8 cellular contexts compared by ENCODE assay signal in the genomic region with DNA sequence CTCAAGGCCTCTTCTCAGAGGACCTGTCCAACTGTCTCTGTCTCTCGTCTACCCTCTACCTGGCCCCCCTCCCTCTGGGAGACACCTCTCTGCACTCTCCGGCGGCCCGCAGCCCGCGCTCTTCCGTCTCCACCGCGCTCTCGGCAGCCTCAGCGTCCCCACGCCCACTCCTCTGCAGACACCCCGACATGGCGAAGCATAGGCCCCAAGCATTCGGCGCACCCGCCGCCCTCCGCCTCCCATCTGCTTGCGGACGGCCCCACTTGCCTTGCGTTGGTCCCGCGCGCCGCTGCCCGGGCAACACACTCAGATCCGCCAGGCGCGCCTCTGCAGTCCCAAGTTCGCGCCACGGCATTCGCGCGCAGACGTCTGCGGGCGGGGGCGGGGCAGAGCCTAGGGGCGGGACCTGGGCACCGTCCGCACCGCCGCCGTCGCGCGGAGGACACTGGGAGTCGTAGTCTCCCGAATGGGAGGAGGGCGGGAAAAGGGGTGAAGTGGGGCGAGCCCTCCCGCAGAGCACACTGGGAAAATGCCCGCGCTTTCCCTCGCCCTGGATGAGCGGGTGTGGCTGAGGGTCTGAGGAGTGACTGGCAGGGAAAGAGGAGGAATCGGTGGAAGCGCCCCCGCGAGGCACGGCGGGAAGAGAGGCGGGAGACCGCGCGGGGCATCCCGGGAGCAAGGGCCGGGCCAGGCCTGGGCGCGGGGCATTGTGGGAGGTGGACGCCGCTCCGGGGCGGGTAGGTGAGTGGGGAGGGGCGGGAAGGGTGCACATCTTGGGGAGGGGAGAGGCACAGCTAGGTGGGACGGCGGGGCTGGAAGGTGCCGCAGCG. TPM values are rescaled to one million over a fixed set of nuclear protein-coding genes. Genes with fewer than 3 reads are reported as not detected.
DNase-seq lines count a peak whose midpoint lies in the region; ATAC-seq and TF ChIP-seq lines count a peak whose summit lies in the region.

LIG1 (minus strand) TSS at position 371 of the 830 bp plus-strand sequence. CDS start 4,778 bp downstream, outside the sequence.
ZSWIM9 (plus strand) TSS at position 707 of the 830 bp plus-strand sequence. CDS start 1,123 bp downstream, outside the sequence.

- H3K36me3 Mint-ChIP-seq in activated naive CD8-positive, alpha-beta T cell treated with anti-CD3 and anti-CD28 coated beads, Interleukin-2, amount 50 U/mL, for 24 hours (ENCODE audit: low read depth), result peaks cover 30% of the 10 kb centered on the region

- peak within 1 kb of the TSS; percentile 44 for H2BK12ac ChIP-seq in trophoblast cell (ENCODE audit: low read length)

- H3K79me2 ChIP-seq in trophoblast cell (ENCODE audit: control insufficient read depth, insufficient read depth, low read length, poor library complexity), result peaks cover 12% of the 10 kb centered on the region

- H3K18ac ChIP-seq in trophoblast cell (ENCODE audit: low read length), result peak within 1 kb of the TSS; percentile 97

- peak within 1 kb of the TSS; percentile 88 for H3K4me3 Mint-ChIP-seq in activated naive CD8-positive, alpha-beta T cell treated with anti-CD3 and anti-CD28 coated beads, Interleukin-2, amount 50 U/mL, for 24 hours

- H3K9me3 ChIP-seq in cardiac muscle cell (ENCODE audit: low read depth) (no peaks in the 10 kb centered on the region), trophoblast cell (ENCODE audit: insufficient read depth, low read depth, low read length) (peaks cover 1% of the 10 kb centered on the region), transverse colon (no peaks in the 10 kb centered on the region)

- peaks cover 11% of the 10 kb centered on the region for H3K36me3 ChIP-seq in cardiac muscle cell
- peaks cover 10 to 12% of the 10 kb centered on the region in 2 experiments for H3K36me3 ChIP-seq in trophoblast cell (ENCODE audit: control insufficient read depth in 1 of 2, insufficient read depth in 2 of 2, low read length in 2 of 2)
- H3K36me3 ChIP-seq in transverse colon, result peaks cover 0 to 10% (median 0%) of the 10 kb centered on the region in 4 donors

- peak within 1 kb of the TSS; percentile 90 for H4K12ac ChIP-seq in trophoblast cell (ENCODE audit: low read depth, low read length)

- peak within 1 kb of the TSS; percentile 100 for H2AFZ ChIP-seq in trophoblast cell (ENCODE audit: insufficient read depth, low read length, poor library complexity)

- H3K27ac Mint-ChIP-seq in activated naive CD8-positive, alpha-beta T cell treated with anti-CD3 and anti-CD28 coated beads, Interleukin-2, amount 50 U/mL, for 24 hours, result peak within 1 kb of the TSS; percentile 97

- DNase-seq in NCI-H1417 treated with DMSO at 0.1 percent for 48 hours (lab: John Stamatoyannopoulos, UW), result peak; percentile 64
- peak; percentile 73 to 81 for DNase-seq in SW 1271 (lab: John Stamatoyannopoulos, UW)
- peak; percentile 91 for DNase-seq in activated naive CD8-positive, alpha-beta T cell treated with anti-CD3 and anti-CD28 coated beads, Interleukin-2, amount 50 U/mL, for 24 hours
- peak; percentile 95 to 98 for DNase-seq in cardiac muscle cell (ENCODE audit: low read depth in 1 of 2, low spot score in 1 of 2)
- peak; percentile 92 to 94 for DNase-seq in trophoblast cell
- peak; percentile 93 for DNase-seq in transverse colon

- H3K27me3 ChIP-seq in cardiac muscle cell (no peaks in the 10 kb centered on the region), trophoblast cell (ENCODE audit: insufficient read depth, low read length) (no peaks in the 10 kb centered on the region), transverse colon (no peaks in the 10 kb centered on the region)

- H3K9me3 Mint-ChIP-seq in activated naive CD8-positive, alpha-beta T cell treated with anti-CD3 and anti-CD28 coated beads, Interleukin-2, amount 50 U/mL, for 24 hours, result no peaks in the 10 kb centered on the region

- TF ChIP-seq EP300 in transverse colon (IDR thresholded peaks at IDR 0.05; ENCODE audit: low read depth), result no peak

- peak; percentile 87 for ATAC-seq in HG02759 (IDR thresholded peaks at IDR 0.05; ENCODE audit: unreplicated experiment)
- ATAC-seq in activated naive CD8-positive, alpha-beta T cell treated with anti-CD3 and anti-CD28 coated beads, Interleukin-2, amount 50 U/mL, for 24 hours, result peak; percentile 91

- H3K79me1 ChIP-seq in trophoblast cell (ENCODE audit: low read length), result peaks cover 10% of the 10 kb centered on the region

- H3K27ac ChIP-seq in cardiac muscle cell (peak within 1 kb of the TSS; percentile 90), trophoblast cell (ENCODE audit: low read depth, low read length) (peak within 1 kb of the TSS; percentile 92), transverse colon (peak within 1 kb of the TSS; percentile 87 to 99 (median 96))

- H3K4me3 ChIP-seq in cardiac muscle cell (peak within 1 kb of the TSS; percentile 84), trophoblast cell (ENCODE audit: low read depth, low read length) (peak within 1 kb of the TSS; percentile 97), transverse colon (peak within 1 kb of the TSS; percentile 67 to 87 (median 76))

- H2AK5ac ChIP-seq in trophoblast cell (ENCODE audit: low read length), result peak within 1 kb of the TSS; percentile 68

- in situ Hi-C loops in transverse colon (cut with MboI; ENCODE audit: low pct_ligation_motif_present in 1 of 4, low pct_unique_long_range_greater_than_20kb in 1 of 4, low sequenced_read_pairs in 3 of 4), result loop anchor here in 1 of 4 donors (25.0 kb wide), 1 partner anchor 208 kb away; no protein-coding TSS in a partner anchor

- intact Hi-C loops in transverse colon (cut with DNase I; ENCODE audit: low total_unique reads), result no loop called here

- H3K9ac ChIP-seq in trophoblast cell (ENCODE audit: low read length), result peak within 1 kb of the TSS; percentile 92

- peak; percentile 24 for TF ChIP-seq POLR2A in transverse colon (IDR thresholded peaks at IDR 0.05)

- H3K23ac ChIP-seq in trophoblast cell (ENCODE audit: low read length), result no peak within 1 kb of the TSS

- 0 out of 3 replicates have a peak, but pooled peaks have one; percentile 2 for TF ChIP-seq CTCF in GM12872 (IDR thresholded peaks at IDR 0.05; ENCODE audit: insufficient read depth, low read depth, low read length)
- peak; percentile 21 for TF ChIP-seq CTCF in cardiac muscle cell (IDR thresholded peaks at IDR 0.05; ENCODE audit: low read depth, low read length)
- TF ChIP-seq CTCF in transverse colon (IDR thresholded peaks at IDR 0.05), result peak in 1 of 5 experiments; percentile 18

- no peaks in the 10 kb centered on the region for H3K27me3 Mint-ChIP-seq in activated naive CD8-positive, alpha-beta T cell treated with anti-CD3 and anti-CD28 coated beads, Interleukin-2, amount 50 U/mL, for 24 hours

- H3K14ac ChIP-seq in trophoblast cell (ENCODE audit: low read length), result peak within 1 kb of the TSS; percentile 97

- peaks cover 26% of the 10 kb centered on the region for H3K4me1 Mint-ChIP-seq in activated naive CD8-positive, alpha-beta T cell treated with anti-CD3 and anti-CD28 coated beads, Interleukin-2, amount 50 U/mL, for 24 hours

- peak within 1 kb of the TSS; percentile 96 for H3K4ac ChIP-seq in trophoblast cell (ENCODE audit: low read depth, low read length)

- H4K8ac ChIP-seq in trophoblast cell (ENCODE audit: low read depth, low read length), result peak within 1 kb of the TSS; percentile 98

- peak within 1 kb of the TSS; percentile 99 for H2BK5ac ChIP-seq in trophoblast cell (ENCODE audit: low read depth, low read length, poor library complexity)

- H2BK120ac ChIP-seq in trophoblast cell (ENCODE audit: insufficient read depth, low read length, poor library complexity), result peak within 1 kb of the TSS; percentile 97

- H3K4me1 ChIP-seq in cardiac muscle cell (ENCODE audit: low read depth) (no peaks in the 10 kb centered on the region), trophoblast cell (ENCODE audit: control insufficient read depth in 1 of 2, insufficient read depth in 2 of 2, low read length in 2 of 2) (peaks cover 5 to 6% of the 10 kb centered on the region in 2 experiments), transverse colon (peaks cover 0 to 17% (median 13%) of the 10 kb centered on the region in 4 donors)

- H4K91ac ChIP-seq in trophoblast cell (ENCODE audit: low read depth, low read length), result peak within 1 kb of the TSS; percentile 94

- peak within 1 kb of the TSS; percentile 73 for H3K4me2 ChIP-seq in trophoblast cell (ENCODE audit: low read length)

- WGBS in trophoblast cell (ENCODE audit: extremely low coverage, insufficient coverage, insufficient read length), result no CpG with 5 or more reads among the region's 81 CpGs
- 2% methylated on average over 66 of the region's 81 CpGs; no CpG with 5 or more reads in 1 of the 2 donors for WGBS in transverse colon (ENCODE audit: low coverage in 1 of 2), 2 donors

RNA-seq across cellular contexts. Expression of gene LIG1, which starts in this region (rescaled TPM):
- total RNA-seq in cardiac muscle cell (42.0 and 52.5 TPM in 2 replicates), transverse colon (10 to 100 TPM; 14.3 to 71.4 (median 26.8) TPM)
- 53.3 and 57.2 TPM in 2 replicates for polyA plus RNA-seq in cardiac muscle cell
- 40.8 and 40.9 TPM in 2 replicates for polyA plus RNA-seq in trophoblast cell (2013)

RNA-seq across cellular contexts. Expression of gene ZSWIM9, which starts in this region (rescaled TPM):
- total RNA-seq in cardiac muscle cell (7.0 and 7.8 TPM in 2 replicates), transverse colon (10 to 100 TPM in 1 of 4 donors, 1 to 10 TPM in 3; 3.3 to 24.7 (median 5.2) TPM)
- 1.5 and 2.0 TPM in 2 replicates for polyA plus RNA-seq in cardiac muscle cell
- polyA plus RNA-seq in trophoblast cell (2013), result 2.1 and 2.2 TPM in 2 replicates

Comparison
In these comparisons a context has a peak if more than half of its experiments do, and no peak if none do; other contexts are left out.
1. Peak in every context shown above with its lines: DNase-seq, ATAC-seq, H3K4me3 ChIP-seq and H3K27ac ChIP-seq.